16 cellular contexts compared by ENCODE assay signal in the genomic region with DNA sequence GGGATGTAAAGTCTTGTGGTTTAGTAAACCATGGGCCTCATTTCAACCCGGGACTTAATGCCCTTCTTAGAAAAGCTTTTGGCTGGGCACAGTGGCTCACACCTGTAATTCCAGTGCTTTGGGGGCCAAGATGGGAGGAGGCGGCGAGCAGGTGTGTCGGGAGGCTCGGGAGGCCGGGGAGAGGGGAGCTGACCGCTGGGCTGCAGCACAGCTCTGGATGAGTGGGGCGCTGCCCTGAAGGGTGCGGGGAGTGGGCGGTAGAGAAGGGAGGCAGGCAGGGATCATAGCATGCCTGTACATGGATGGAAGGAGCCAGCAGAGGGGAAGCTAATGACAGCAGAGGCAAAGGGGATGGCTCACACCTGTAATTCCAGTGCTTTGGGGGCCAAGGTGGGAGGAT. TPM values are rescaled to one million over a fixed set of nuclear protein-coding genes. Genes with fewer than 3 reads are reported as not detected.
DNase-seq lines count a peak whose midpoint lies in the region; ATAC-seq and TF ChIP-seq lines count a peak whose summit lies in the region.
"Had no signal": no experiment of that assay in that cellular context is flagged by ENCODE, and none has a peak within 500 bp of the region (broad histone marks: within the 10 kb centered on the region; RNA-seq: fewer than 3 reads in every experiment).

No MANE protein-coding gene starts in this region.

- 0 out of 3 replicates have a peak, but pooled peaks have one; percentile 19 for ATAC-seq in RWPE2 (ENCODE audit: low read depth)
- ATAC-seq: HCT116, HepG2 had no signal

- H3K27me3 ChIP-seq in RWPE2 (ENCODE audit: insufficient read depth, poor library complexity, severe bottlenecking) (no peaks in the 10 kb centered on the region), mesenchymal stem cell (ENCODE audit: control insufficient read depth in 1 of 2, insufficient read depth in 1 of 2, low read length in 2 of 2) (peaks cover 15 to 99% of the 10 kb centered on the region in 2 experiments), spleen (replicated peaks in 1 of 7) (peaks cover 0 to 69% (median 27%) of the 10 kb centered on the region in 7 donors), dorsolateral prefrontal cortex (peaks cover 0 to 52% (median 36%) of the 10 kb centered on the region in 45 donors)

- H2BK5ac ChIP-seq in mesenchymal stem cell (ENCODE audit: low read depth, low read length, poor library complexity, severe bottlenecking), result no peak overlapping the region

- H4K91ac ChIP-seq in mesenchymal stem cell (ENCODE audit: low read length), result no peak overlapping the region

- intact Hi-C loops in spleen (cut with DNase I; ENCODE audit: low total_unique reads) (no loop called here), dorsolateral prefrontal cortex (cut with DNase I) (no loop called here)

- no peaks in the 10 kb centered on the region for H3K9me3 ChIP-seq in RWPE2 (ENCODE audit: severe bottlenecking)
- no peaks in the 10 kb centered on the region for H3K9me3 ChIP-seq in mesenchymal stem cell (ENCODE audit: control insufficient read depth, low read length)
- no peaks in the 10 kb centered on the region for H3K9me3 ChIP-seq in spleen
- H3K9me3 ChIP-seq: A549, Caco-2 had no signal

- H2AK5ac ChIP-seq in mesenchymal stem cell (ENCODE audit: low read length, severe bottlenecking), result peak overlapping the region; percentile 75

- H3K4me1 ChIP-seq in RWPE2 (ENCODE audit: insufficient read depth, poor library complexity, severe bottlenecking), result no peaks in the 10 kb centered on the region
- H3K4me1 ChIP-seq in mesenchymal stem cell (ENCODE audit: control insufficient read depth, insufficient read depth, low read depth, low read length), result peaks cover 24% of the 10 kb centered on the region
- H3K4me1 ChIP-seq in spleen, result no peaks in the 10 kb centered on the region
- H3K4me1 ChIP-seq: A549, Caco-2 had no signal

- no peak overlapping the region for H3K4me2 ChIP-seq in mesenchymal stem cell (ENCODE audit: low read length, poor library complexity, severe bottlenecking)
- H3K4me2 ChIP-seq: A549 had no signal

- H3K14ac ChIP-seq in mesenchymal stem cell (ENCODE audit: low read length in 2 of 2), result peak overlapping the region in 1 of 2 experiments; percentile 26

- no peak overlapping the region for H3K9ac ChIP-seq in mesenchymal stem cell (ENCODE audit: low read length)
- H3K9ac ChIP-seq: GM23248 had no signal

- no peak overlapping the region for H3K4me3 ChIP-seq in RWPE2 (ENCODE audit: severe bottlenecking)
- no peak overlapping the region for H3K4me3 ChIP-seq in mesenchymal stem cell (ENCODE audit: insufficient read depth in 1 of 2, low read depth in 1 of 2, low read length in 2 of 2)
- no peak overlapping the region for H3K4me3 ChIP-seq in spleen
- H3K4me3 ChIP-seq in dorsolateral prefrontal cortex, result no peak overlapping the region
- H3K4me3 ChIP-seq: A549, GM23248 had no signal

- H4K8ac ChIP-seq in mesenchymal stem cell (ENCODE audit: low read length), result no peak overlapping the region

- no peak overlapping the region for H2AFZ ChIP-seq in mesenchymal stem cell (ENCODE audit: low read depth, low read length)
- H2AFZ ChIP-seq: GM23248 had no signal

- H3K23ac ChIP-seq in mesenchymal stem cell (ENCODE audit: low read length in 2 of 2), result no peak overlapping the region

- no peaks in the 10 kb centered on the region for H3K79me1 ChIP-seq in mesenchymal stem cell (replicated peaks; ENCODE audit: low read length, poor library complexity, severe bottlenecking)

- H2BK12ac ChIP-seq in mesenchymal stem cell (ENCODE audit: low read length in 2 of 2), result no peak overlapping the region

- TF ChIP-seq POLR2A in spleen (IDR thresholded peaks at IDR 0.05), result no peak

- no peak for TF ChIP-seq CTCF in RWPE2 (IDR thresholded peaks at IDR 0.05; ENCODE audit: poor library complexity, severe bottlenecking)
- TF ChIP-seq CTCF in spleen (IDR thresholded peaks at IDR 0.05 in 8 of 11, conservative IDR thresholded peaks at IDR 0.05 in 3 of 11), result no peak
- TF ChIP-seq CTCF in dorsolateral prefrontal cortex (IDR thresholded peaks at IDR 0.05 in 54 of 56, conservative IDR thresholded peaks at IDR 0.05 in 2 of 56; ENCODE audit: low read depth in 1 of 56, partially characterized antibody in 56 of 56), result no peak

- no peak overlapping the region for H3K27ac ChIP-seq in RWPE2 (ENCODE audit: poor library complexity, severe bottlenecking)
- H3K27ac ChIP-seq in mesenchymal stem cell (ENCODE audit: low read length, poor library complexity, severe bottlenecking), result no peak overlapping the region
- no peak overlapping the region for H3K27ac ChIP-seq in spleen
- no peak overlapping the region for H3K27ac ChIP-seq in dorsolateral prefrontal cortex
- H3K27ac ChIP-seq: A549, C4-2B, GM23248 had no signal

- no peak for DNase-seq in RWPE2 (ENCODE audit: low spot score)
- no peak for DNase-seq in mesenchymal stem cell
- peak; percentile 48 for DNase-seq in spleen
- DNase-seq in stimulated activated naive CD4-positive, alpha-beta T cell (lab: John Stamatoyannopoulos, UW), result no peak
- no peak for DNase-seq in 8988T
- no peak for DNase-seq in dorsolateral prefrontal cortex
- DNase-seq: AML-193; Caco-2; CD4-positive, alpha-beta T cell; DMS79; GDM1; GM23248 had no signal

- H3K36me3 ChIP-seq in RWPE2 (ENCODE audit: low read depth), result no peaks in the 10 kb centered on the region
- H3K36me3 ChIP-seq in mesenchymal stem cell (ENCODE audit: control insufficient read depth in 1 of 2, insufficient read depth in 2 of 2, low read depth in 1 of 2, low read length in 2 of 2), result no peaks in the 10 kb centered on the region
- no peaks in the 10 kb centered on the region for H3K36me3 ChIP-seq in spleen

- H3K18ac ChIP-seq in mesenchymal stem cell (ENCODE audit: low read depth in 1 of 2, low read length in 2 of 2), result no peak overlapping the region

- no peak overlapping the region for H2BK15ac ChIP-seq in mesenchymal stem cell (ENCODE audit: low read depth, poor library complexity, severe bottlenecking)

- WGBS in mesenchymal stem cell, result 95% methylated on average over 10 of the region's 10 CpGs
- whole genome bisulfite sequencing in spleen, 5 donors, result 84 to 94% (median 89%) methylated on average over 10 of the region's 10 CpGs

- H2BK120ac ChIP-seq in mesenchymal stem cell (ENCODE audit: low read depth, low read length), result no peak overlapping the region

- H3K4ac ChIP-seq in mesenchymal stem cell (ENCODE audit: low read depth in 1 of 2, low read length in 2 of 2), result peak overlapping the region in 1 of 2 experiments; percentile 15

RNA-seq across cellular contexts. Expression of gene LHX4, which starts 31.0 kb away (rescaled TPM):
- polyA plus RNA-seq in mesenchymal stem cell (2013, experiment 1 of 2), result 0.01 TPM
- 0.01 TPM for polyA plus RNA-seq in mesenchymal stem cell (2013, experiment 2 of 2)
- total RNA-seq in spleen (1 to 10 TPM in 1 of 7 donors, under 1 TPM in 1, not detected in 5; 0.68 to 2.0 TPM), dorsolateral prefrontal cortex (under 1 TPM in 103 of 120 experiments, not detected in 17; 0.07 to 0.69 (median 0.22) TPM)
- under 1 TPM; 0.02 to 0.03 (median 0.02) TPM for polyA plus RNA-seq in spleen
- total RNA-seq: GM23248 had no signal
